1 cellular context compared by ENCODE assay signal in the genomic region with DNA sequence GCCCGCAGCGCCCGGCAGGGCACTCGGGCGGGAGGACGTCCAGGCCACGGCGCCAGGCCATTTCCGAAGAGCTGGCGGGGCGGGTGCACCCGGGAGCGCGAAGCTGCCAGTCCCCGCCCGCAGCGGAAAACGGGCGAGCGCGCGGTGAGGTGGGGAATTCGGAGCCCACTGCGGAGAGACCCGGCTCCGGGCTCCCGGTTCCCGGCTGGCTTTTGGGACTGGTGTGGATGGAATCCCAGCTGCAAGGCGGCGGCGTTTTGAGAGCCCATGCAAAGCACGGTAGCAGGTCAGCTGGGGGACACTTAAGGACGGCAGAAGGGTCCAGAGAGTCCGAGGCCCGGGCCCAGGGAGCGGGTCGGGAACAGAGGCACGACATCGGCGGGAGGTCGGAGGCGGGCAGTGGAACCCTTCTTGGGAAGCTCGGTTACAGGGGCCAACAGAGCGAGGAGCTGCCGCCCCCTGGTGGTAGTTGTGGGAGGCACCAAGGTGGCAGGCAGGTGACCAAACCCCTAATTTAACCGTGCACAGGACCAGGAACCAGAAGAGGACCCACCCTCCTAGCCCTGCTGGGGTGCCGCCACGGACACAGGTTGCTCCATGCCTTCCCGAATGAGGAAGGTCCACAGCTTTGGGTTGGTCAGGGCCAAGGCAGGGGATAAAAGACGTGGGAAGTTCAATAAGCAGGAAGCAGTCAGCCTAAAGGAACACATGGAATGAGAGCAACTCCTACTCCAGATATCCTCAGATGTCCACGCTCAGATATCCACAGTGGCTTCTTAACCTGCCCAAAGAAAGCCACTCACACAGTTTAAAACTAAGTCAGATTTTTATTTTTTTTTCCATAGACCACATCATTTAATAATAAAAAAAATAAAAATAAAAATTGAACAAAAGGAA.
TF ChIP-seq lines count a peak whose summit lies in the region.

No MANE protein-coding gene starts in this region.

TF ChIP-seq in K562, 482 proteins besides CTCF, POLR2A, EP300 and RAD21 (continued from another document and continues in another):
- TF ChIP-seq, protein P1, sequence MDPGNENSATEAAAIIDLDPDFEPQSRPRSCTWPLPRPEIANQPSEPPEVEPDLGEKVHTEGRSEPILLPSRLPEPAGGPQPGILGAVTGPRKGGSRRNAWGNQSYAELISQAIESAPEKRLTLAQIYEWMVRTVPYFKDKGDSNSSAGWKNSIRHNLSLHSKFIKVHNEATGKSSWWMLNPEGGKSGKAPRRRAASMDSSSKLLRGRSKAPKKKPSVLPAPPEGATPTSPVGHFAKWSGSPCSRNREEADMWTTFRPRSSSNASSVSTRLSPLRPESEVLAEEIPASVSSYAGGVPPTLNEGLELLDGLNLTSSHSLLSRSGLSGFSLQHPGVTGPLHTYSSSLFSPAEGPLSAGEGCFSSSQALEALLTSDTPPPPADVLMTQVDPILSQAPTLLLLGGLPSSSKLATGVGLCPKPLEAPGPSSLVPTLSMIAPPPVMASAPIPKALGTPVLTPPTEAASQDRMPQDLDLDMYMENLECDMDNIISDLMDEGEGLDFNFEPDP (CRISPR knock-in tag; IDR thresholded peaks at IDR 0.05): 0 out of 2 replicates have a peak, but pooled peaks have one; percentile 55
- 0 out of 4 replicates have a peak, but pooled peaks of 1 of the 2 experiments have one; percentile 22 for TF ChIP-seq HDAC1 (IDR thresholded peaks at IDR 0.05)
- TF ChIP-seq, protein P2, sequence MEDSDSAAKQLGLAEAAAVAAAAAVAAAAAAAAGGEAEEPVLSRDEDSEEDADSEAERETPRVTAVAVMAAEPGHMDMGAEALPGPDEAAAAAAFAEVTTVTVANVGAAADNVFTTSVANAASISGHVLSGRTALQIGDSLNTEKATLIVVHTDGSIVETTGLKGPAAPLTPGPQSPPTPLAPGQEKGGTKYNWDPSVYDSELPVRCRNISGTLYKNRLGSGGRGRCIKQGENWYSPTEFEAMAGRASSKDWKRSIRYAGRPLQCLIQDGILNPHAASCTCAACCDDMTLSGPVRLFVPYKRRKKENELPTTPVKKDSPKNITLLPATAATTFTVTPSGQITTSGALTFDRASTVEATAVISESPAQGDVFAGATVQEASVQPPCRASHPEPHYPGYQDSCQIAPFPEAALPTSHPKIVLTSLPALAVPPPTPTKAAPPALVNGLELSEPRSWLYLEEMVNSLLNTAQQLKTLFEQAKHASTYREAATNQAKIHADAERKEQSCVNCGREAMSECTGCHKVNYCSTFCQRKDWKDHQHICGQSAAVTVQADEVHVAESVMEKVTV (CRISPR knock-in tag; IDR thresholded peaks at IDR 0.05): peak; percentile 80
- TF ChIP-seq, protein P3, sequence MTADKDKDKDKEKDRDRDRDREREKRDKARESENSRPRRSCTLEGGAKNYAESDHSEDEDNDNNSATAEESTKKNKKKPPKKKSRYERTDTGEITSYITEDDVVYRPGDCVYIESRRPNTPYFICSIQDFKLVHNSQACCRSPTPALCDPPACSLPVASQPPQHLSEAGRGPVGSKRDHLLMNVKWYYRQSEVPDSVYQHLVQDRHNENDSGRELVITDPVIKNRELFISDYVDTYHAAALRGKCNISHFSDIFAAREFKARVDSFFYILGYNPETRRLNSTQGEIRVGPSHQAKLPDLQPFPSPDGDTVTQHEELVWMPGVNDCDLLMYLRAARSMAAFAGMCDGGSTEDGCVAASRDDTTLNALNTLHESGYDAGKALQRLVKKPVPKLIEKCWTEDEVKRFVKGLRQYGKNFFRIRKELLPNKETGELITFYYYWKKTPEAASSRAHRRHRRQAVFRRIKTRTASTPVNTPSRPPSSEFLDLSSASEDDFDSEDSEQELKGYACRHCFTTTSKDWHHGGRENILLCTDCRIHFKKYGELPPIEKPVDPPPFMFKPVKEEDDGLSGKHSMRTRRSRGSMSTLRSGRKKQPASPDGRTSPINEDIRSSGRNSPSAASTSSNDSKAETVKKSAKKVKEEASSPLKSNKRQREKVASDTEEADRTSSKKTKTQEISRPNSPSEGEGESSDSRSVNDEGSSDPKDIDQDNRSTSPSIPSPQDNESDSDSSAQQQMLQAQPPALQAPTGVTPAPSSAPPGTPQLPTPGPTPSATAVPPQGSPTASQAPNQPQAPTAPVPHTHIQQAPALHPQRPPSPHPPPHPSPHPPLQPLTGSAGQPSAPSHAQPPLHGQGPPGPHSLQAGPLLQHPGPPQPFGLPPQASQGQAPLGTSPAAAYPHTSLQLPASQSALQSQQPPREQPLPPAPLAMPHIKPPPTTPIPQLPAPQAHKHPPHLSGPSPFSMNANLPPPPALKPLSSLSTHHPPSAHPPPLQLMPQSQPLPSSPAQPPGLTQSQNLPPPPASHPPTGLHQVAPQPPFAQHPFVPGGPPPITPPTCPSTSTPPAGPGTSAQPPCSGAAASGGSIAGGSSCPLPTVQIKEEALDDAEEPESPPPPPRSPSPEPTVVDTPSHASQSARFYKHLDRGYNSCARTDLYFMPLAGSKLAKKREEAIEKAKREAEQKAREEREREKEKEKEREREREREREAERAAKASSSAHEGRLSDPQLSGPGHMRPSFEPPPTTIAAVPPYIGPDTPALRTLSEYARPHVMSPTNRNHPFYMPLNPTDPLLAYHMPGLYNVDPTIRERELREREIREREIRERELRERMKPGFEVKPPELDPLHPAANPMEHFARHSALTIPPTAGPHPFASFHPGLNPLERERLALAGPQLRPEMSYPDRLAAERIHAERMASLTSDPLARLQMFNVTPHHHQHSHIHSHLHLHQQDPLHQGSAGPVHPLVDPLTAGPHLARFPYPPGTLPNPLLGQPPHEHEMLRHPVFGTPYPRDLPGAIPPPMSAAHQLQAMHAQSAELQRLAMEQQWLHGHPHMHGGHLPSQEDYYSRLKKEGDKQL (CRISPR knock-in tag; IDR thresholded peaks at IDR 0.05; ENCODE audit: borderline replicate concordance): 0 out of 2 replicates have a peak, but pooled peaks have one; percentile 61
- no peak for TF ChIP-seq CHD4 (IDR thresholded peaks at IDR 0.05; ENCODE audit: insufficient read depth, insufficient replicate concordance, low read depth, low read length, poor library complexity, severe bottlenecking)
- no peak for TF ChIP-seq GABPB2 (CRISPR knock-in tag; conservative IDR thresholded peaks at IDR 0.05)
- peak; percentile 82; the same call in 1 of the 2 replicates for TF ChIP-seq ELF4 (CRISPR knock-in tag; IDR thresholded peaks at IDR 0.05)
- no peak for TF ChIP-seq TAF9B (IDR thresholded peaks at IDR 0.05; ENCODE audit: partially characterized antibody)
- TF ChIP-seq, protein P4, sequence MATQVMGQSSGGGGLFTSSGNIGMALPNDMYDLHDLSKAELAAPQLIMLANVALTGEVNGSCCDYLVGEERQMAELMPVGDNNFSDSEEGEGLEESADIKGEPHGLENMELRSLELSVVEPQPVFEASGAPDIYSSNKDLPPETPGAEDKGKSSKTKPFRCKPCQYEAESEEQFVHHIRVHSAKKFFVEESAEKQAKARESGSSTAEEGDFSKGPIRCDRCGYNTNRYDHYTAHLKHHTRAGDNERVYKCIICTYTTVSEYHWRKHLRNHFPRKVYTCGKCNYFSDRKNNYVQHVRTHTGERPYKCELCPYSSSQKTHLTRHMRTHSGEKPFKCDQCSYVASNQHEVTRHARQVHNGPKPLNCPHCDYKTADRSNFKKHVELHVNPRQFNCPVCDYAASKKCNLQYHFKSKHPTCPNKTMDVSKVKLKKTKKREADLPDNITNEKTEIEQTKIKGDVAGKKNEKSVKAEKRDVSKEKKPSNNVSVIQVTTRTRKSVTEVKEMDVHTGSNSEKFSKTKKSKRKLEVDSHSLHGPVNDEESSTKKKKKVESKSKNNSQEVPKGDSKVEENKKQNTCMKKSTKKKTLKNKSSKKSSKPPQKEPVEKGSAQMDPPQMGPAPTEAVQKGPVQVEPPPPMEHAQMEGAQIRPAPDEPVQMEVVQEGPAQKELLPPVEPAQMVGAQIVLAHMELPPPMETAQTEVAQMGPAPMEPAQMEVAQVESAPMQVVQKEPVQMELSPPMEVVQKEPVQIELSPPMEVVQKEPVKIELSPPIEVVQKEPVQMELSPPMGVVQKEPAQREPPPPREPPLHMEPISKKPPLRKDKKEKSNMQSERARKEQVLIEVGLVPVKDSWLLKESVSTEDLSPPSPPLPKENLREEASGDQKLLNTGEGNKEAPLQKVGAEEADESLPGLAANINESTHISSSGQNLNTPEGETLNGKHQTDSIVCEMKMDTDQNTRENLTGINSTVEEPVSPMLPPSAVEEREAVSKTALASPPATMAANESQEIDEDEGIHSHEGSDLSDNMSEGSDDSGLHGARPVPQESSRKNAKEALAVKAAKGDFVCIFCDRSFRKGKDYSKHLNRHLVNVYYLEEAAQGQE (CRISPR knock-in tag; IDR thresholded peaks at IDR 0.05; ENCODE audit: low read depth): peak; percentile 64; the same call in 1 of the 2 replicates
- TF ChIP-seq, protein P5, sequence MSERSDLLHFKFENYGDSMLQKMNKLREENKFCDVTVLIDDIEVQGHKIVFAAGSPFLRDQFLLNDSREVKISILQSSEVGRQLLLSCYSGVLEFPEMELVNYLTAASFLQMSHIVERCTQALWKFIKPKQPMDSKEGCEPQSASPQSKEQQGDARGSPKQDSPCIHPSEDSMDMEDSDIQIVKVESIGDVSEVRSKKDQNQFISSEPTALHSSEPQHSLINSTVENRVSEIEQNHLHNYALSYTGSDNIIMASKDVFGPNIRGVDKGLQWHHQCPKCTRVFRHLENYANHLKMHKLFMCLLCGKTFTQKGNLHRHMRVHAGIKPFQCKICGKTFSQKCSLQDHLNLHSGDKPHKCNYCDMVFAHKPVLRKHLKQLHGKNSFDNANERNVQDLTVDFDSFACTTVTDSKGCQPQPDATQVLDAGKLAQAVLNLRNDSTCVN (CRISPR knock-in tag; IDR thresholded peaks at IDR 0.05): 0 out of 2 replicates have a peak, but pooled peaks have one; percentile 10
- peak; percentile 69 for TF ChIP-seq HMGN3 (IDR thresholded peaks at IDR 0.05; ENCODE audit: borderline replicate concordance, extremely low read depth, insufficient read length, low read depth, low read length)
- TF ChIP-seq, protein P6, sequence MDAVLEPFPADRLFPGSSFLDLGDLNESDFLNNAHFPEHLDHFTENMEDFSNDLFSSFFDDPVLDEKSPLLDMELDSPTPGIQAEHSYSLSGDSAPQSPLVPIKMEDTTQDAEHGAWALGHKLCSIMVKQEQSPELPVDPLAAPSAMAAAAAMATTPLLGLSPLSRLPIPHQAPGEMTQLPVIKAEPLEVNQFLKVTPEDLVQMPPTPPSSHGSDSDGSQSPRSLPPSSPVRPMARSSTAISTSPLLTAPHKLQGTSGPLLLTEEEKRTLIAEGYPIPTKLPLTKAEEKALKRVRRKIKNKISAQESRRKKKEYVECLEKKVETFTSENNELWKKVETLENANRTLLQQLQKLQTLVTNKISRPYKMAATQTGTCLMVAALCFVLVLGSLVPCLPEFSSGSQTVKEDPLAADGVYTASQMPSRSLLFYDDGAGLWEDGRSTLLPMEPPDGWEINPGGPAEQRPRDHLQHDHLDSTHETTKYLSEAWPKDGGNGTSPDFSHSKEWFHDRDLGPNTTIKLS (IDR thresholded peaks at IDR 0.05; ENCODE audit: borderline replicate concordance, low read depth): peak; percentile 41; the same call in 1 of the 2 replicates
- peak; percentile 93 for TF ChIP-seq POLR2AphosphoS2 (IDR thresholded peaks at IDR 0.05; ENCODE audit: low read length)
- no peak for TF ChIP-seq HMG20A (CRISPR knock-in tag; conservative IDR thresholded peaks at IDR 0.05)
- no peak for TF ChIP-seq BMI1 (IDR thresholded peaks at IDR 0.05; ENCODE audit: low read length)
- TF ChIP-seq, protein P7, sequence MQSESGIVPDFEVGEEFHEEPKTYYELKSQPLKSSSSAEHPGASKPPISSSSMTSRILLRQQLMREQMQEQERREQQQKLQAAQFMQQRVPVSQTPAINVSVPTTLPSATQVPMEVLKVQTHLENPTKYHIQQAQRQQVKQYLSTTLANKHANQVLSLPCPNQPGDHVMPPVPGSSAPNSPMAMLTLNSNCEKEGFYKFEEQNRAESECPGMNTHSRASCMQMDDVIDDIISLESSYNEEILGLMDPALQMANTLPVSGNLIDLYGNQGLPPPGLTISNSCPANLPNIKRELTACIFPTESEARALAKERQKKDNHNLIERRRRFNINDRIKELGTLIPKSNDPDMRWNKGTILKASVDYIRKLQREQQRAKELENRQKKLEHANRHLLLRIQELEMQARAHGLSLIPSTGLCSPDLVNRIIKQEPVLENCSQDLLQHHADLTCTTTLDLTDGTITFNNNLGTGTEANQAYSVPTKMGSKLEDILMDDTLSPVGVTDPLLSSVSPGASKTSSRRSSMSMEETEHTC (IDR thresholded peaks at IDR 0.05): peak; percentile 34; the same call in 1 of the 2 replicates
- TF ChIP-seq, protein P8, sequence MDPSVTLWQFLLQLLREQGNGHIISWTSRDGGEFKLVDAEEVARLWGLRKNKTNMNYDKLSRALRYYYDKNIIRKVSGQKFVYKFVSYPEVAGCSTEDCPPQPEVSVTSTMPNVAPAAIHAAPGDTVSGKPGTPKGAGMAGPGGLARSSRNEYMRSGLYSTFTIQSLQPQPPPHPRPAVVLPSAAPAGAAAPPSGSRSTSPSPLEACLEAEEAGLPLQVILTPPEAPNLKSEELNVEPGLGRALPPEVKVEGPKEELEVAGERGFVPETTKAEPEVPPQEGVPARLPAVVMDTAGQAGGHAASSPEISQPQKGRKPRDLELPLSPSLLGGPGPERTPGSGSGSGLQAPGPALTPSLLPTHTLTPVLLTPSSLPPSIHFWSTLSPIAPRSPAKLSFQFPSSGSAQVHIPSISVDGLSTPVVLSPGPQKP (CRISPR knock-in tag; IDR thresholded peaks at IDR 0.05): no peak
- 0 out of 2 replicates have a peak, but pooled peaks have one; percentile 15 for TF ChIP-seq NCOA6 (IDR thresholded peaks at IDR 0.05)
- peak; percentile 79; the same call in 1 of the 2 replicates for TF ChIP-seq SRSF1 (IDR thresholded peaks at IDR 0.05; ENCODE audit: low read depth, low read length)
- TF ChIP-seq ZEB2 (IDR thresholded peaks at IDR 0.05): 0 out of 2 replicates have a peak, but pooled peaks have one; percentile 41
- no peak for TF ChIP-seq NR2C1 (IDR thresholded peaks at IDR 0.05)
- no peak for TF ChIP-seq NR2C1 (tag; IDR thresholded peaks at IDR 0.05)
- peak; percentile 98 for TF ChIP-seq SMC3 (conservative IDR thresholded peaks at IDR 0.05; ENCODE audit: insufficient read depth, low read depth, low read length)
- TF ChIP-seq MCM5 (IDR thresholded peaks at IDR 0.05; ENCODE audit: low read depth): no peak
- no peak for TF ChIP-seq ZNF217 (CRISPR knock-in tag; IDR thresholded peaks at IDR 0.05)
- peak; percentile 43; the same call in 1 of the 2 replicates for TF ChIP-seq ESRRA (IDR thresholded peaks at IDR 0.05; ENCODE audit: borderline replicate concordance, low read depth)
- TF ChIP-seq TRIM28 (IDR thresholded peaks at IDR 0.05): 0 out of 2 replicates have a peak, but pooled peaks have one; percentile 38
- TF ChIP-seq RBM34 (IDR thresholded peaks at IDR 0.05; ENCODE audit: borderline replicate concordance, insufficient read depth, low read length): no peak
- TF ChIP-seq DMBX1 (CRISPR knock-in tag; IDR thresholded peaks at IDR 0.05; ENCODE audit: borderline replicate concordance): no peak
- peak; percentile 72; the same call in 1 of the 2 replicates for TF ChIP-seq GABPB1 (CRISPR knock-in tag; IDR thresholded peaks at IDR 0.05)
- no peak for TF ChIP-seq PHF20 (IDR thresholded peaks at IDR 0.05; ENCODE audit: partially characterized antibody)
